1 cellular context compared by ENCODE assay signal in the genomic region with DNA sequence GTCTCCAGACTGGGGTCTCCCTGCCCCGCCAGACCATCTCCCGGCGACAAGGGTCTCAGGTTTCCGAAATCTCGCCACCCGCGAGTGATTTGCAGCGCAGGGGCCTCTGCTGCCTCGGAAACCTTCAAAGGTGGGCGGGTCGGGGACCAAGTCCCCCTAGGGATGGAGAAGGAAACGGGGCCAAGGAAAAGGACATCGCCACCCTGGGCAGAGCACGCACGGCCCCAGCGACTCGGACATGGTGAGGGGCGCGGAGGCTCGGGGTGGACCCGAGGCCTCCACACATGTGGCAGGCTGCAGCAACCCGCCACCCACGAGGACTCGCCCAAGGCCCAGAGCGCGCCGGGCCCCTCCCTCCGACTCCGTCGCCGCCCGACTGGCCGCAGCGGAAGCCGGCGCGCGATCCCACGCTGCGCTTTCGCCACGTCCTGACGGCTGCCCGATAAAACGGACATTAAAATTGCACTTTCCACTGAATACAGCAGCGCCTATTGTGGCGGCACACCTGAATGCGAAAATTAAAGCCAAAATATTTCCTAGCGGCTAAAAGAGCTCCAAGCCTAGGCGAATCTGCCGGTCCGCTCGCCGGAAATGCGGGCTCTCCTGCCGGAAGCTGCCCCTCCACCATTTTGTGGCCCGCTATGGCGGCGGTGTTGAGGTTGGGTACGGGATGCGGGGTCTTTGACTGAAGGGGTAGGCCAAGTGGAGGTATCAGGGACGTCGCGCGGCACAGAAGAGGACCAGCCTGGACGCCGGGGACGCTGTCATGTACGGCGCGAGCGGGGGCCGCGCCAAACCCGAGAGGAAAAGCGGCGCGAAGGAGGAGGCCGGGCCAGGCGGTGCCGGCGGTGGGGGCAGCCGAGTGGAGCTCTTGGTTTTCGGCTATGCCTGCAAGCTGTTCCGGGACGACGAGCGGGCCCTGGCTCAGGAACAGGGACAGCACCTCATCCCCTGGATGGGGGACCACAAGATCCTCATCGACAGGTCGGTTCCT.
TF ChIP-seq lines count a peak whose summit lies in the region.

Gene SFSWAP (plus strand): TSS at position 627 of the 994 bp plus-strand sequence. CDS start 140 bp downstream, at position 767.

TF ChIP-seq in HEK293, 187 proteins besides CTCF, POLR2A, EP300 and RAD21 (continued from another document and continues in another):
- TF ChIP-seq ZNF518A (tag by site-specific recombination; conservative IDR thresholded peaks at IDR 0.05; ENCODE audit: low read depth), result peak; percentile 100
- TF ChIP-seq ZNF366 (tag by site-specific recombination; conservative IDR thresholded peaks at IDR 0.05), result 0 out of 2 replicates have a peak, but pooled peaks have one; percentile 12
- peak; percentile 27; the same call in 1 of the 2 replicates for TF ChIP-seq ZNF658 (tag by site-specific recombination; IDR thresholded peaks at IDR 0.05)
- peak; percentile 68; the same call in 1 of the 2 replicates for TF ChIP-seq ZNF146 (tag by site-specific recombination; IDR thresholded peaks at IDR 0.05)
- TF ChIP-seq ZNF350 (tag by site-specific recombination; IDR thresholded peaks at IDR 0.05), result no peak; the same call in 1 of the 2 replicates
- TF ChIP-seq ZXDB (tag by site-specific recombination; IDR thresholded peaks at IDR 0.05), result peak; percentile 98
- TF ChIP-seq ZNF707 (tag by site-specific recombination; IDR thresholded peaks at IDR 0.05), result no peak
- TF ChIP-seq, protein P1, sequence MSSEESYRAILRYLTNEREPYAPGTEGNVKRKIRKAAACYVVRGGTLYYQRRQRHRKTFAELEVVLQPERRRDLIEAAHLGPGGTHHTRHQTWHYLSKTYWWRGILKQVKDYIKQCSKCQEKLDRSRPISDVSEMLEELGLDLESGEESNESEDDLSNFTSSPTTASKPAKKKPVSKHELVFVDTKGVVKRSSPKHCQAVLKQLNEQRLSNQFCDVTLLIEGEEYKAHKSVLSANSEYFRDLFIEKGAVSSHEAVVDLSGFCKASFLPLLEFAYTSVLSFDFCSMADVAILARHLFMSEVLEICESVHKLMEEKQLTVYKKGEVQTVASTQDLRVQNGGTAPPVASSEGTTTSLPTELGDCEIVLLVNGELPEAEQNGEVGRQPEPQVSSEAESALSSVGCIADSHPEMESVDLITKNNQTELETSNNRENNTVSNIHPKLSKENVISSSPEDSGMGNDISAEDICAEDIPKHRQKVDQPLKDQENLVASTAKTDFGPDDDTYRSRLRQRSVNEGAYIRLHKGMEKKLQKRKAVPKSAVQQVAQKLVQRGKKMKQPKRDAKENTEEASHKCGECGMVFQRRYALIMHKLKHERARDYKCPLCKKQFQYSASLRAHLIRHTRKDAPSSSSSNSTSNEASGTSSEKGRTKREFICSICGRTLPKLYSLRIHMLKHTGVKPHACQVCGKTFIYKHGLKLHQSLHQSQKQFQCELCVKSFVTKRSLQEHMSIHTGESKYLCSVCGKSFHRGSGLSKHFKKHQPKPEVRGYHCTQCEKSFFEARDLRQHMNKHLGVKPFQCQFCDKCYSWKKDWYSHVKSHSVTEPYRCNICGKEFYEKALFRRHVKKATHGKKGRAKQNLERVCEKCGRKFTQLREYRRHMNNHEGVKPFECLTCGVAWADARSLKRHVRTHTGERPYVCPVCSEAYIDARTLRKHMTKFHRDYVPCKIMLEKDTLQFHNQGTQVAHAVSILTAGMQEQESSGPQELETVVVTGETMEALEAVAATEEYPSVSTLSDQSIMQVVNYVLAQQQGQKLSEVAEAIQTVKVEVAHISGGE (tag by site-specific recombination; conservative IDR thresholded peaks at IDR 0.05; ENCODE audit: low read depth), result peak; percentile 97
- TF ChIP-seq ZNF560 (tag by site-specific recombination; IDR thresholded peaks at IDR 0.05; ENCODE audit: borderline replicate concordance), result no peak
- TF ChIP-seq ZNF747 (tag by site-specific recombination; IDR thresholded peaks at IDR 0.05), result no peak
- TF ChIP-seq ZNF768 (tag by site-specific recombination; IDR thresholded peaks at IDR 0.05), result no peak; the same call in 1 of the 2 replicates
- no peak for TF ChIP-seq ZNF510 (tag by site-specific recombination; IDR thresholded peaks at IDR 0.05; ENCODE audit: insufficient replicate concordance)
- TF ChIP-seq ZNF223 (tag by site-specific recombination; IDR thresholded peaks at IDR 0.05), result no peak
- peak; percentile 79; the same call in 1 of the 2 replicates for TF ChIP-seq ZFP37 (tag by site-specific recombination; IDR thresholded peaks at IDR 0.05)
- TF ChIP-seq KLF7 (tag by site-specific recombination; IDR thresholded peaks at IDR 0.05; ENCODE audit: borderline replicate concordance), result peak; percentile 97
- TF ChIP-seq, protein P2, sequence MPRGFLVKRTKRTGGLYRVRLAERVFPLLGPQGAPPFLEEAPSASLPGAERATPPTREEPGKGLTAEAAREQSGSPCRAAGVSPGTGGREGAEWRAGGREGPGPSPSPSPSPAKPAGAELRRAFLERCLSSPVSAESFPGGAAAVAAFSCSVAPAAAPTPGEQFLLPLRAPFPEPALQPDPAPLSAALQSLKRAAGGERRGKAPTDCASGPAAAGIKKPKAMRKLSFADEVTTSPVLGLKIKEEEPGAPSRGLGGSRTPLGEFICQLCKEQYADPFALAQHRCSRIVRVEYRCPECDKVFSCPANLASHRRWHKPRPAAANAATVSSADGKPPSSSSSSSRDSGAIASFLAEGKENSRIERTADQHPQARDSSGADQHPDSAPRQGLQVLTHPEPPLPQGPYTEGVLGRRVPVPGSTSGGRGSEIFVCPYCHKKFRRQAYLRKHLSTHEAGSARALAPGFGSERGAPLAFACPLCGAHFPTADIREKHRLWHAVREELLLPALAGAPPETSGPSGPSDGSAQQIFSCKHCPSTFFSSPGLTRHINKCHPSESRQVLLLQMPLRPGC (tag by site-specific recombination; IDR thresholded peaks at IDR 0.05), result peak; percentile 95
- no peak for TF ChIP-seq ZNF555 (tag by site-specific recombination; conservative IDR thresholded peaks at IDR 0.05)
- TF ChIP-seq TCF7L2 (IDR thresholded peaks at IDR 0.05; ENCODE audit: borderline replicate concordance, low read depth, low read length), result no peak
- TF ChIP-seq ZNF133 (tag by site-specific recombination; IDR thresholded peaks at IDR 0.05), result no peak
- peak; percentile 95 for TF ChIP-seq ZEB2 (tag by site-specific recombination; IDR thresholded peaks at IDR 0.05)
- no peak for TF ChIP-seq ZNF121 (tag by site-specific recombination; IDR thresholded peaks at IDR 0.05)
- no peak for TF ChIP-seq ZNF670 (tag by site-specific recombination; IDR thresholded peaks at IDR 0.05; ENCODE audit: low read depth)
- TF ChIP-seq ZNF645 (tag by site-specific recombination; IDR thresholded peaks at IDR 0.05), result peak; percentile 60; the same call in 1 of the 2 replicates
- TF ChIP-seq ZBTB8A (tag by site-specific recombination; IDR thresholded peaks at IDR 0.05), result peak; percentile 73
- TF ChIP-seq ZNF37A (tag by site-specific recombination; IDR thresholded peaks at IDR 0.05), result peak; percentile 46; the same call in 1 of the 2 replicates
- no peak for TF ChIP-seq ZNF114 (tag by site-specific recombination; IDR thresholded peaks at IDR 0.05)
- TF ChIP-seq, protein P3, sequence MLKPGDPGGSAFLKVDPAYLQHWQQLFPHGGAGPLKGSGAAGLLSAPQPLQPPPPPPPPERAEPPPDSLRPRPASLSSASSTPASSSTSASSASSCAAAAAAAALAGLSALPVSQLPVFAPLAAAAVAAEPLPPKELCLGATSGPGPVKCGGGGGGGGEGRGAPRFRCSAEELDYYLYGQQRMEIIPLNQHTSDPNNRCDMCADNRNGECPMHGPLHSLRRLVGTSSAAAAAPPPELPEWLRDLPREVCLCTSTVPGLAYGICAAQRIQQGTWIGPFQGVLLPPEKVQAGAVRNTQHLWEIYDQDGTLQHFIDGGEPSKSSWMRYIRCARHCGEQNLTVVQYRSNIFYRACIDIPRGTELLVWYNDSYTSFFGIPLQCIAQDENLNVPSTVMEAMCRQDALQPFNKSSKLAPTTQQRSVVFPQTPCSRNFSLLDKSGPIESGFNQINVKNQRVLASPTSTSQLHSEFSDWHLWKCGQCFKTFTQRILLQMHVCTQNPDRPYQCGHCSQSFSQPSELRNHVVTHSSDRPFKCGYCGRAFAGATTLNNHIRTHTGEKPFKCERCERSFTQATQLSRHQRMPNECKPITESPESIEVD (tag by site-specific recombination; IDR thresholded peaks at IDR 0.05), result no peak
- TF ChIP-seq, protein P4, sequence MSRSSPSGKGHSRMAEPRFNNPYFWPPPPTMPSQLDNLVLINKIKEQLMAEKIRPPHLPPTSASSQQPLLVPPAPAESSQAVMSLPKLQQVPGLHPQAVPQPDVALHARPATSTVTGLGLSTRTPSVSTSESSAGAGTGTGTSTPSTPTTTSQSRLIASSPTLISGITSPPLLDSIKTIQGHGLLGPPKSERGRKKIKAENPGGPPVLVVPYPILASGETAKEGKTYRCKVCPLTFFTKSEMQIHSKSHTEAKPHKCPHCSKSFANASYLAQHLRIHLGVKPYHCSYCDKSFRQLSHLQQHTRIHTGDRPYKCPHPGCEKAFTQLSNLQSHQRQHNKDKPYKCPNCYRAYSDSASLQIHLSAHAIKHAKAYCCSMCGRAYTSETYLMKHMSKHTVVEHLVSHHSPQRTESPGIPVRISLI (tag by site-specific recombination; IDR thresholded peaks at IDR 0.05), result no peak
- TF ChIP-seq, protein P5, sequence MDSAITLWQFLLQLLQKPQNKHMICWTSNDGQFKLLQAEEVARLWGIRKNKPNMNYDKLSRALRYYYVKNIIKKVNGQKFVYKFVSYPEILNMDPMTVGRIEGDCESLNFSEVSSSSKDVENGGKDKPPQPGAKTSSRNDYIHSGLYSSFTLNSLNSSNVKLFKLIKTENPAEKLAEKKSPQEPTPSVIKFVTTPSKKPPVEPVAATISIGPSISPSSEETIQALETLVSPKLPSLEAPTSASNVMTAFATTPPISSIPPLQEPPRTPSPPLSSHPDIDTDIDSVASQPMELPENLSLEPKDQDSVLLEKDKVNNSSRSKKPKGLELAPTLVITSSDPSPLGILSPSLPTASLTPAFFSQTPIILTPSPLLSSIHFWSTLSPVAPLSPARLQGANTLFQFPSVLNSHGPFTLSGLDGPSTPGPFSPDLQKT (IDR thresholded peaks at IDR 0.05; ENCODE audit: borderline replicate concordance, low read depth, low read length), result peak; percentile 72; the same call in 1 of the 2 replicates
- no peak for TF ChIP-seq HOXC10 (CRISPR knock-in tag; IDR thresholded peaks at IDR 0.05)
- no peak for TF ChIP-seq ZNF521 (tag by site-specific recombination; IDR thresholded peaks at IDR 0.05)
- peak; percentile 100 for TF ChIP-seq YY1 (tag by site-specific recombination; IDR thresholded peaks at IDR 0.05)
- TF ChIP-seq ZFHX2 (tag by site-specific recombination; conservative IDR thresholded peaks at IDR 0.05), result peak; percentile 80
- TF ChIP-seq BCL6B (tag by site-specific recombination; IDR thresholded peaks at IDR 0.05), result no peak
- peak; percentile 78 for TF ChIP-seq KLF9 (tag by site-specific recombination; IDR thresholded peaks at IDR 0.05; ENCODE audit: low read depth)
- no peak for TF ChIP-seq ZNF473 (tag by site-specific recombination; IDR thresholded peaks at IDR 0.05)
- peak; percentile 70 for TF ChIP-seq ZIC2 (tag by site-specific recombination; IDR thresholded peaks at IDR 0.05)
